Comparison of ENCODE assay signal across 22 cellular contexts in genomic region chr4:27728892-27729291, GRCh38.
"Had no signal": no experiment of that assay in that cellular context is flagged by ENCODE, and none has a peak within 500 bp of the region (broad histone marks: within the 10 kb centered on the region; RNA-seq: fewer than 3 reads in every experiment).

No MANE protein-coding gene starts in this region.

- ATAC-seq: K562, Panc1, PC-3, T-cell had no signal

- H3K27ac ChIP-seq: KMS-11, RWPE1 had no signal

- FAIRE-seq: K562 had no signal

- H3K9me3 ChIP-seq: SK-N-SH had no signal

- H3K9ac ChIP-seq: KMS-11, SK-N-SH had no signal

- H3K4me2 ChIP-seq: KMS-11, SK-N-SH had no signal

- H3K4me3 ChIP-seq: K562 had no signal

- DNase-seq: Kasumi-1, NCI-H1092, NCI-H1105 treated with DMSO at 0.1 percent for 48 hours, NCI-H1417 treated with DMSO at 0.1 percent for 48 hours, NCI-H146, NCI-H1694 treated with DMSO at 0.1 percent for 48 hours, NCI-H1930, NCI-H2081, NCI-H2107, NCI-H2227 treated with DMSO at 0.1 percent for 48 hours, NCI-H524, NCI-H526 treated with DMSO at 0.1 percent for 48 hours, NCI-H748 treated with DMSO at 0.1 percent for 48 hours, PC-3, SHP77, SK-N-SH, SW 1271, T-cell had no signal
